Comparison of ENCODE assay signal across 27 cellular contexts in genomic region chr9:93984860-93985259, GRCh38. TPM values are rescaled to one million over a fixed set of nuclear protein-coding genes. Genes with fewer than 3 reads are reported as not detected.
DNase-seq lines count a peak whose midpoint lies in the region; TF ChIP-seq lines count a peak whose summit lies in the region.
"Had no signal": no experiment of that assay in that cellular context is flagged by ENCODE, and none has a peak within 500 bp of the region (broad histone marks: within the 10 kb centered on the region; RNA-seq: fewer than 3 reads in every experiment).

No MANE protein-coding gene starts in this region.

- H3K4me2 ChIP-seq in OCI-LY7 (ENCODE audit: low read length), result no peak overlapping the region
- H3K4me2 ChIP-seq: BLaER1 treated with 17β-estradiol and CSF1 and Interleukin-3, amounts not matched to agents 10 nM and 100 nM had no signal

- peaks cover 0 to 18% (median 3%) of the 10 kb centered on the region in 4 donors for H3K9me3 ChIP-seq in stomach
- no peaks in the 10 kb centered on the region for H3K9me3 ChIP-seq in OCI-LY7 (ENCODE audit: low read length)
- H3K9me3 ChIP-seq: HAP-1 had no signal

- no peak overlapping the region for H3K4me3 Mint-ChIP-seq in T-helper 2 cell treated with Interferon-gamma antibody and Interleukin-4, amounts not matched to agents 5 μg/mL and 100 μg/mL, for 36 hours
- H3K4me3 Mint-ChIP-seq: CD4-positive, alpha-beta memory T cell; T-helper 17 cell had no signal

- CTCF ChIA-PET in OCI-LY7 (lab: Charles Lee; ENCODE audit: unreplicated experiment), result no interaction called here

- no peaks in the 10 kb centered on the region for H3K36me3 ChIP-seq in stomach
- no peaks in the 10 kb centered on the region for H3K36me3 ChIP-seq in OCI-LY7 (ENCODE audit: insufficient read depth, low read length)
- H3K36me3 ChIP-seq: BLaER1 treated with 17β-estradiol and CSF1 and Interleukin-3, amounts not matched to agents 10 nM and 100 nM; HAP-1 had no signal

- no peak for TF ChIP-seq POLR2A in stomach (IDR thresholded peaks at IDR 0.05)

- H3K27ac ChIP-seq in VCaP (peak overlapping the region; percentile 72), stomach (peak overlapping the region in 1 of 5 donors; percentile 1), OCI-LY7 (ENCODE audit: low read depth, low read length, poor library complexity, severe bottlenecking) (no peak overlapping the region)
- H3K27ac ChIP-seq: BLaER1 treated with 17β-estradiol and CSF1 and Interleukin-3, amounts not matched to agents 10 nM and 100 nM; HL-60; SK-N-MC had no signal

- DNase-seq in NCI-H510A treated with DMSO at 0.1 percent for 48 hours (lab: John Stamatoyannopoulos, UW), result peak; percentile 12
- no peak for DNase-seq in NCI-H510A (lab: John Stamatoyannopoulos, UW)
- peak; percentile 82 for DNase-seq in LNCaP clone FGC (ENCODE audit: low read depth)
- peak; percentile 40 for DNase-seq in stomach
- DNase-seq in NCI-H2196 (lab: John Stamatoyannopoulos, UW; ENCODE audit: unreplicated experiment), result no peak
- DNase-seq in OCI-LY7 (ENCODE audit: low spot score), result no peak
- DNase-seq in T-helper 2 cell treated with Interferon-gamma antibody and Interleukin-4, amounts not matched to agents 5 μg/mL and 100 μg/mL, for 36 hours (ENCODE audit: low spot score), result no peak
- DNase-seq: 8988T; CD4-positive, alpha-beta memory T cell; EL; KBM-7; NCI-H1092 treated with DMSO at 0.1 percent for 48 hours; NCI-H1436 treated with DMSO at 0.1 percent for 48 hours; NCI-H1930; NCI-H2171 treated with DMSO at 0.1 percent for 48 hours; NCI-H446; NCI-H774; SHP77; SW 1271; T-helper 17 cell had no signal

- WGBS in stomach, 5 donors, result 5 to 23% (median 9%) methylated on average over 2 of the region's 2 CpGs

- no peaks in the 10 kb centered on the region for H3K4me1 Mint-ChIP-seq in T-helper 2 cell treated with Interferon-gamma antibody and Interleukin-4, amounts not matched to agents 5 μg/mL and 100 μg/mL, for 36 hours (ENCODE audit: low read depth)
- H3K4me1 Mint-ChIP-seq: CD4-positive, alpha-beta memory T cell; T-helper 17 cell had no signal

- H3K36me3 Mint-ChIP-seq in T-helper 2 cell treated with Interferon-gamma antibody and Interleukin-4, amounts not matched to agents 5 μg/mL and 100 μg/mL, for 36 hours (ENCODE audit: low read depth), result no peaks in the 10 kb centered on the region

- no peak for TF ChIP-seq EP300 in stomach (IDR thresholded peaks at IDR 0.05)

- no peaks in the 10 kb centered on the region for H3K9me2 ChIP-seq in OCI-LY7 (ENCODE audit: insufficient read depth, low read length)

- H3K79me2 ChIP-seq in OCI-LY7 (ENCODE audit: insufficient read depth, low read depth, low read length), result no peaks in the 10 kb centered on the region

- no peak overlapping the region for H3K27ac Mint-ChIP-seq in T-helper 2 cell treated with Interferon-gamma antibody and Interleukin-4, amounts not matched to agents 5 μg/mL and 100 μg/mL, for 36 hours
- H3K27ac Mint-ChIP-seq: CD4-positive, alpha-beta memory T cell; T-helper 17 cell had no signal

- peaks cover 20% of the 10 kb centered on the region for H3K27me3 Mint-ChIP-seq in T-helper 2 cell treated with Interferon-gamma antibody and Interleukin-4, amounts not matched to agents 5 μg/mL and 100 μg/mL, for 36 hours (ENCODE audit: low read depth)

- H3K4me1 ChIP-seq in stomach (peaks cover 0 to 7% (median 3%) of the 10 kb centered on the region in 4 donors), OCI-LY7 (ENCODE audit: insufficient read depth, low read length, poor library complexity, severe bottlenecking) (no peaks in the 10 kb centered on the region)
- H3K4me1 ChIP-seq: BLaER1 treated with 17β-estradiol and CSF1 and Interleukin-3, amounts not matched to agents 10 nM and 100 nM; HAP-1 had no signal

- no peak for TF ChIP-seq CTCF in LNCaP clone FGC (IDR thresholded peaks at IDR 0.05; ENCODE audit: control insufficient read depth, extremely low read depth, insufficient read depth)
- TF ChIP-seq CTCF in VCaP (conservative IDR thresholded peaks at IDR 0.05), result no peak
- no peak for TF ChIP-seq CTCF in stomach (IDR thresholded peaks at IDR 0.05)
- no peak for TF ChIP-seq CTCF in OCI-LY7 (conservative IDR thresholded peaks at IDR 0.05; ENCODE audit: low read length)

- no peak overlapping the region for H2AFZ ChIP-seq in OCI-LY7 (ENCODE audit: low read length)

- no TSS peak for BruUV-seq in OCI-LY7 (replicated peaks; lab: Mats Ljungman, UMichigan)

- H3K9me3 Mint-ChIP-seq in T-helper 2 cell treated with Interferon-gamma antibody and Interleukin-4, amounts not matched to agents 5 μg/mL and 100 μg/mL, for 36 hours, result peaks cover 25% of the 10 kb centered on the region

- H4K20me1 ChIP-seq in OCI-LY7 (ENCODE audit: insufficient read depth, low read length), result no peaks in the 10 kb centered on the region
- H4K20me1 ChIP-seq: BLaER1 treated with 17β-estradiol and CSF1 and Interleukin-3, amounts not matched to agents 10 nM and 100 nM had no signal

- H3K27me3 ChIP-seq in stomach, result no peaks in the 10 kb centered on the region
- H3K27me3 ChIP-seq: BLaER1 treated with 17β-estradiol and CSF1 and Interleukin-3, amounts not matched to agents 10 nM and 100 nM had no signal

- no peak overlapping the region for H3K4me3 ChIP-seq in LNCaP clone FGC (ENCODE audit: low read depth, low read length)
- H3K4me3 ChIP-seq in stomach, result no peak overlapping the region
- H3K4me3 ChIP-seq in OCI-LY7 (ENCODE audit: low read depth, low read length, poor library complexity, severe bottlenecking), result no peak overlapping the region
- H3K4me3 ChIP-seq: BLaER1 treated with 17β-estradiol and CSF1 and Interleukin-3, amounts not matched to agents 10 nM and 100 nM; HAP-1; SK-N-MC had no signal

- POLR2A ChIA-PET in OCI-LY7 (lab: Charles Lee), result interaction anchor here (0.6 kb wide), 1 partner anchor 16 kb away, joined by 3 read pairs; no protein-coding TSS in a partner anchor

- intact Hi-C loops in stomach (cut with DNase I; ENCODE audit: low total_unique reads) (no loop called here), OCI-LY7 (cut with micrococcal nuclease; ENCODE audit: unreplicated experiment) (no loop called here)

RNA-seq across cellular contexts. Expression of gene BARX1, which starts 29.7 kb away (rescaled TPM):
- total RNA-seq in stomach, result 100 to 1,000 TPM in 1 of 5 donors, 10 to 100 TPM in 3, not detected in 1; 42.0 to 213 (median 70.4) TPM
- 100 to 1,000 TPM; 141 to 256 (median 151) TPM for polyA plus RNA-seq in stomach
- total RNA-seq in OCI-LY7 (2014; rRNA removed; shearing (Covaris generic)), result not detected in 2 replicates
- not detected in 2 replicates for total RNA-seq in OCI-LY7 (2022)
- total RNA-seq: CD4-positive, alpha-beta memory T cell; HT-29; RPMI7951; T-helper 17 cell had no signal
- polyA plus RNA-seq: CD4-positive, alpha-beta memory T cell had no signal

Comparison
In these comparisons a context has a peak if more than half of its experiments do, and no peak if none do; other contexts are left out.
1. DNase-seq: peak in NCI-H510A treated with DMSO at 0.1 percent for 48 hours (single experiment), LNCaP clone FGC (single experiment) and stomach (single experiment); none in NCI-H510A (single experiment), NCI-H2196 (single experiment), OCI-LY7 (single experiment) and T-helper 2 cell treated with Interferon-gamma antibody and Interleukin-4, amounts not matched to agents 5 μg/mL and 100 μg/mL, for 36 hours (single experiment).